ENCODE assay signal across 24 cellular contexts in genomic region chr4:93299116-93299515, GRCh38.
DNase-seq lines count a peak whose midpoint lies in the region; ATAC-seq, FAIRE-seq and TF ChIP-seq lines count a peak whose summit lies in the region.
"Had no signal": no experiment of that assay in that cellular context is flagged by ENCODE, and none has a peak within 500 bp of the region (broad histone marks: within the 10 kb centered on the region; RNA-seq: fewer than 3 reads in every experiment).

No MANE protein-coding gene starts in this region.

- peaks cover 19% of the 10 kb centered on the region for H3K4me1 ChIP-seq in OCI-LY3 (ENCODE audit: low read length)
- H3K4me1 ChIP-seq: body of pancreas, colonic mucosa, right atrium auricular region, upper lobe of right lung had no signal

- FAIRE-seq in HTR-8/SVneo (lab: Jason Lieb, UNC) = no peak
- FAIRE-seq: A204.1, D721Med had no signal

- H3K79me2 ChIP-seq in OCI-LY3 (ENCODE audit: low read length) = no peaks in the 10 kb centered on the region

- H3K9ac ChIP-seq in OCI-LY3 (ENCODE audit: low read length) = no peak overlapping the region

- peak; percentile 52 for ATAC-seq in HG03025 (IDR thresholded peaks at IDR 0.05; ENCODE audit: low FRiP score, unreplicated experiment)
- ATAC-seq: body of pancreas, HCT116, upper lobe of right lung had no signal

- no peaks in the 10 kb centered on the region for H3K36me3 ChIP-seq in OCI-LY3 (replicated peaks; ENCODE audit: low read depth, low read length)
- H3K36me3 ChIP-seq: colonic mucosa, right atrium auricular region, upper lobe of right lung had no signal

- peak; percentile 15 for DNase-seq in CMK (ENCODE audit: low read depth)
- peak; percentile 3 for DNase-seq in GM20000 (ENCODE audit: low spot score)
- DNase-seq in HTR-8/SVneo (ENCODE audit: insufficient read length, low spot score) = no peak
- DNase-seq in stimulated activated CD4-positive, alpha-beta T cell treated with anti-CD3 and anti-CD28 coated beads, Interleukin-4, amount 100 ng/mL, for 24 hours = no peak
- no peak for DNase-seq in NCI-H2107 treated with DMSO at 0.1 percent for 48 hours (lab: John Stamatoyannopoulos, UW; ENCODE audit: unreplicated experiment)
- no peak for DNase-seq in A172 (ENCODE audit: low spot score)
- DNase-seq: activated CD4-positive, alpha-beta T cell treated with anti-CD3 and anti-CD28 coated beads, Interleukin-2, amount 50 U/mL, for 1 hour; activated CD8-positive, alpha-beta memory T cell treated with anti-CD3 and anti-CD28 coated beads, Interleukin-2, amount 50 U/mL, for 48 hours; activated effector memory CD4-positive, alpha-beta T cell treated with Interleukin-2 at 50 U/mL for 16 hours; body of pancreas; colonic mucosa; EL; endodermal cell; kidney glomerular epithelial cell; NCI-H2171; Right ventricle myocardium superior; stimulated activated CD4-positive, alpha-beta T cell treated with anti-CD3 and anti-CD28 coated beads, Interleukin-12 subunit alpha, Interleukin-12 subunit beta, amount 100 ng/mL, for 4 hours; upper lobe of right lung had no signal

- H3K9me3 ChIP-seq in OCI-LY3 (ENCODE audit: insufficient read depth, low read length) = no peaks in the 10 kb centered on the region
- H3K9me3 ChIP-seq: body of pancreas, colonic mucosa, right atrium auricular region, upper lobe of right lung had no signal

- H3K27me3 ChIP-seq in OCI-LY3 (ENCODE audit: low read depth, low read length) = no peaks in the 10 kb centered on the region
- H3K27me3 ChIP-seq: body of pancreas, colonic mucosa, right atrium auricular region, upper lobe of right lung had no signal

- no peak overlapping the region; the same call in 1 of the 2 replicates for H2AFZ ChIP-seq in OCI-LY3 (ENCODE audit: low read depth, low read length)

- H3K4me2 ChIP-seq in OCI-LY3 (ENCODE audit: low read length) = peak overlapping the region; percentile 29

- no peak overlapping the region for H3K4me3 ChIP-seq in OCI-LY3 (ENCODE audit: low read length)
- H3K4me3 ChIP-seq: body of pancreas, colonic mucosa, right atrium auricular region, upper lobe of right lung had no signal

- TF ChIP-seq CTCF in GM20000 (IDR thresholded peaks at IDR 0.05; ENCODE audit: extremely low read depth, missing control alignments) (no peak), OCI-LY3 (IDR thresholded peaks at IDR 0.05; ENCODE audit: low read depth, low read length) (no peak)

- H3K27ac ChIP-seq in OCI-LY3 (ENCODE audit: low read length) = no peak overlapping the region
- H3K27ac ChIP-seq: body of pancreas, colonic mucosa, right atrium auricular region, upper lobe of right lung had no signal

- H4K20me1 ChIP-seq in OCI-LY3 (ENCODE audit: insufficient read depth, low read length) = no peaks in the 10 kb centered on the region

Comparison
In these comparisons a context has a peak if more than half of its experiments do, and no peak if none do; other contexts are left out.
1. DNase-seq: peak in CMK (single experiment) and GM20000 (single experiment); none in HTR-8/SVneo (single experiment), stimulated activated CD4-positive, alpha-beta T cell treated with anti-CD3 and anti-CD28 coated beads, Interleukin-4, amount 100 ng/mL, for 24 hours (single experiment), NCI-H2107 treated with DMSO at 0.1 percent for 48 hours (single experiment) and A172 (single experiment).